Comparison of ENCODE assay signal across 1 cellular context in genomic region chr5:39774597-39774996, GRCh38.
TF ChIP-seq lines count a peak whose summit lies in the region.

No MANE protein-coding gene starts in this region.

TF ChIP-seq in IMR-90, 13 proteins besides CTCF, POLR2A, EP300 and RAD21 (continued from another document):
- TF ChIP-seq, protein P1, sequence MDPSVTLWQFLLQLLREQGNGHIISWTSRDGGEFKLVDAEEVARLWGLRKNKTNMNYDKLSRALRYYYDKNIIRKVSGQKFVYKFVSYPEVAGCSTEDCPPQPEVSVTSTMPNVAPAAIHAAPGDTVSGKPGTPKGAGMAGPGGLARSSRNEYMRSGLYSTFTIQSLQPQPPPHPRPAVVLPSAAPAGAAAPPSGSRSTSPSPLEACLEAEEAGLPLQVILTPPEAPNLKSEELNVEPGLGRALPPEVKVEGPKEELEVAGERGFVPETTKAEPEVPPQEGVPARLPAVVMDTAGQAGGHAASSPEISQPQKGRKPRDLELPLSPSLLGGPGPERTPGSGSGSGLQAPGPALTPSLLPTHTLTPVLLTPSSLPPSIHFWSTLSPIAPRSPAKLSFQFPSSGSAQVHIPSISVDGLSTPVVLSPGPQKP (IDR thresholded peaks at IDR 0.05; ENCODE audit: borderline replicate concordance, low read depth, low read length): no peak
- TF ChIP-seq SMC3 (IDR thresholded peaks at IDR 0.05; ENCODE audit: low read depth, low read length) (no peak), NFE2L2 (IDR thresholded peaks at IDR 0.05; ENCODE audit: low read depth, low read length) (no peak)
